In the genomic region with DNA sequence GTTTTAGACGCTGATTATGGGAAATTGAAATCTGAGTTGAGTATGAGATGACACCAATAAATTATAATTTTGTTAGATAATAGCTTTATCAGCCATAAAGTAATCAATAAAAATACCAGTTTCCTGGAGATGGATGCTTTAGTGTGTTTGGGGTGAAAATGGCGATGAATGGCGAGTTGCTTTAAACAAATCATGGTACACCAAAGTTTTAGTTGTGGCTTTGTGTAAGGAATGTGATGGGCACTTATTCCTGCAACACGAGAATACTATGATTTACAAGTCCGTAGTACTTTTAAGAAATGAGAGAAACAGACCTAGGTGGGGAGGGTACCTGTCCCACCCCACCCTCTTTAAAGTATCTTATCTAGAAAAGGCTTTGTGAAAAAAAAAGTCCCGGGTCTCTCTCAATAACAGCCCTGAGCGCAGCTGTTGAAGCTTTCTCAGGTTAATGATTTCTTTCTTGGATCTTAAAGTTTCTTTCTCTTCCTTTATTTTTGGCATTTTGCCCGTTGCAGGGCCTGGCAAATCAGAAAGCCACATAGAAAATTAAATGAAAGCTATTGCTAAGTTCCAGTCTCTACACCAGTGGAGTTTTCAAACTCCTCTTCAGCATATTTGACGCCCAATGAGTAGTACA, we compare ENCODE assay signal across 8 cellular contexts. TPM values are rescaled to one million over a fixed set of nuclear protein-coding genes. Genes with fewer than 3 reads are reported as not detected.
DNase-seq lines count a peak whose midpoint lies in the region; ATAC-seq and TF ChIP-seq lines count a peak whose summit lies in the region.

No MANE protein-coding gene starts in this region.

- H3K9ac ChIP-seq in HCT116 (ENCODE audit: low read length) (peak overlapping the region; percentile 99), skeletal muscle satellite cell (ENCODE audit: low read depth, low read length) (peak overlapping the region; percentile 86)

- TF ChIP-seq POLR2A in HCT116 (IDR thresholded peaks at IDR 0.05; ENCODE audit: borderline replicate concordance, extremely low read depth, insufficient read depth, insufficient read length): no peak
- no peak for TF ChIP-seq POLR2A in GM18505 (IDR thresholded peaks at IDR 0.05; ENCODE audit: borderline replicate concordance, extremely low read depth, insufficient read depth, insufficient read length)

- H3K4me1 Mint-ChIP-seq in T-helper 17 cell: peaks cover 35% of the 10 kb centered on the region

- peaks cover 13% of the 10 kb centered on the region; the same call in 1 of the 2 replicates for H4K20me1 ChIP-seq in HCT116 (ENCODE audit: insufficient read depth)

- peak overlapping the region; percentile 88 for H3K27ac Mint-ChIP-seq in T-helper 17 cell

- H3K4me3 ChIP-seq in HCT116 (replicated peaks in 1 of 2; ENCODE audit: low read depth in 1 of 2, low read length in 2 of 2) (peak overlapping the region; percentile 86 to 96), skeletal muscle satellite cell (ENCODE audit: low read length) (peak overlapping the region; percentile 94)

- peak overlapping the region; percentile 96 for H3K27ac ChIP-seq in C4-2B
- H3K27ac ChIP-seq in HCT116 (ENCODE audit: low read depth, low read length): peak overlapping the region; percentile 80
- H3K27ac ChIP-seq in foreskin keratinocyte: peak overlapping the region; percentile 91

- ATAC-seq in HCT116 (no peak), T-helper 17 cell (no peak), foreskin keratinocyte (no peak), GM18505 (IDR thresholded peaks at IDR 0.05; ENCODE audit: unreplicated experiment) (no peak), GM21447 (IDR thresholded peaks at IDR 0.05; ENCODE audit: unreplicated experiment) (no peak)

- H3K9me3 ChIP-seq in HCT116 (ENCODE audit: control insufficient read depth in 1 of 2, insufficient read depth in 1 of 2, low read depth in 1 of 2, low read length in 2 of 2) (no peaks in the 10 kb centered on the region), T-helper 17 cell (ENCODE audit: control insufficient read depth, low read length, poor library complexity, severe bottlenecking) (no peaks in the 10 kb centered on the region), skeletal muscle satellite cell (replicated peaks; ENCODE audit: low read length) (no peaks in the 10 kb centered on the region)

- H3K4me1 ChIP-seq in HCT116 (ENCODE audit: control insufficient read depth in 1 of 2, insufficient read depth in 2 of 2, low read length in 2 of 2): peaks cover 18 to 45% of the 10 kb centered on the region in 2 experiments; a peak in 3 of 4 replicates
- peaks cover 8% of the 10 kb centered on the region for H3K4me1 ChIP-seq in foreskin keratinocyte
- peaks cover 39% of the 10 kb centered on the region for H3K4me1 ChIP-seq in skeletal muscle satellite cell (ENCODE audit: control insufficient read depth, insufficient read depth, low read length)

- RAD21 ChIA-PET in HCT116 (lab: Charles Lee; ENCODE audit: low non-redundant PET in 1 of 2, low total read pairs in 2 of 2, uncharacterized antibody in 2 of 2, unreplicated experiment in 2 of 2): no interaction called here

- CTCF ChIA-PET in HCT116 (lab: Charles Lee): no interaction called here

- no peak for TF ChIP-seq CTCF in C4-2B (conservative IDR thresholded peaks at IDR 0.05)
- no peak for TF ChIP-seq CTCF in HCT116 (IDR thresholded peaks at IDR 0.05 in 2 of 3, conservative IDR thresholded peaks at IDR 0.05 in 1 of 3; ENCODE audit: borderline replicate concordance in 1 of 3, insufficient read depth in 1 of 3, low read depth in 2 of 3, low read length in 2 of 3)
- TF ChIP-seq CTCF in foreskin keratinocyte (conservative IDR thresholded peaks at IDR 0.05): no peak

- H3K79me2 ChIP-seq in HCT116 (ENCODE audit: insufficient read depth, low read length): peaks cover 50% of the 10 kb centered on the region

- H3K36me3 ChIP-seq in HCT116 (ENCODE audit: control insufficient read depth in 1 of 2, insufficient read depth in 2 of 2, low read length in 2 of 2) (peaks cover 7 to 28% of the 10 kb centered on the region in 2 experiments; a peak in 3 of 4 replicates), skeletal muscle satellite cell (ENCODE audit: insufficient read depth, low read length) (peaks cover 4% of the 10 kb centered on the region)

- no peak overlapping the region for H2AFZ ChIP-seq in HCT116 (ENCODE audit: low read depth, low read length, poor library complexity, severe bottlenecking)

- H3K4me2 ChIP-seq in HCT116 (ENCODE audit: low read length): peak overlapping the region; percentile 88
- H3K4me2 ChIP-seq in skeletal muscle satellite cell (ENCODE audit: low read length): peak overlapping the region; percentile 99

- no peak for DNase-seq in HCT116 (ENCODE audit: low read depth, low spot score)
- no peak for DNase-seq in T-helper 17 cell
- DNase-seq in foreskin keratinocyte: peak in 1 of 2 donors; percentile 40
- DNase-seq in stimulated activated CD4-positive, alpha-beta T cell treated with anti-CD3 and anti-CD28 coated beads, Interleukin-1b, Interleukin-23, amount 100 ng/mL, for 48 hours: no peak

- H3K4me3 Mint-ChIP-seq in T-helper 17 cell: peak overlapping the region; percentile 97

- H3K27me3 ChIP-seq in HCT116 (ENCODE audit: insufficient read depth, low read length) (no peaks in the 10 kb centered on the region), foreskin keratinocyte (no peaks in the 10 kb centered on the region), skeletal muscle satellite cell (ENCODE audit: control insufficient read depth, insufficient read depth, low read length) (no peaks in the 10 kb centered on the region)

- H3K9me2 ChIP-seq in HCT116 (ENCODE audit: insufficient read depth): no peaks in the 10 kb centered on the region

- H3K27me3 Mint-ChIP-seq in T-helper 17 cell: peaks cover 23% of the 10 kb centered on the region

- peaks cover 2% of the 10 kb centered on the region for H3K36me3 Mint-ChIP-seq in T-helper 17 cell (ENCODE audit: low read depth)

- BruUV-seq in HCT116 (replicated peaks; lab: Mats Ljungman, UMichigan): no TSS peak

- intact Hi-C loops in HCT116 (cut with micrococcal nuclease): loop anchor here (2.0 to 10.0 kb wide), 2 partner anchors 184 to 320 kb away; a partner anchor contains a TSS

- POLR2A ChIA-PET in HCT116 (lab: Charles Lee): interaction anchor here (0.6 to 0.8 kb wide), 2 partner anchors 42 to 327 kb away, joined by 3 to 4 read pairs; no protein-coding TSS in a partner anchor

- TF ChIP-seq RAD21 in HCT116 (IDR thresholded peaks at IDR 0.05; ENCODE audit: low read depth): no peak

TF ChIP-seq in HCT116, 20 proteins besides CTCF, POLR2A, EP300 and RAD21:
- TF ChIP-seq POLR2AphosphoS5 (IDR thresholded peaks at IDR 0.05; ENCODE audit: low read depth, low read length) (peak; percentile 59), ZFX (IDR thresholded peaks at IDR 0.05) (no peak)
TF ChIP-seq in HCT116: peak in this region for 1.

RNA-seq across cellular contexts. Expression of a gene that starts 1.5 kb away (rescaled TPM):
- total RNA-seq in HCT116 (2021; ENCODE audit: unreplicated experiment) (330 TPM), T-helper 17 cell (1 to 10 TPM in 1 of 2 donors, under 1 TPM in 1; 0.32 to 1.7 TPM), foreskin keratinocyte (101 and 116 TPM in 2 replicates)
- 205 and 236 TPM in 2 replicates for polyA plus RNA-seq in HCT116 (2012)
- polyA plus RNA-seq in foreskin keratinocyte: 97.0 and 119 TPM in 2 replicates
- total RNA-seq in skeletal muscle satellite cell (2012; rRNA removed): 29.2 and 41.5 TPM in 2 replicates

RNA-seq across cellular contexts. Expression of a gene that starts 40.8 kb away (rescaled TPM):
- 3.7 TPM for total RNA-seq in HCT116 (2021; ENCODE audit: unreplicated experiment)
- polyA plus RNA-seq in HCT116 (2012): 3.0 and 3.3 TPM in 2 replicates
- not detected for total RNA-seq in T-helper 17 cell
- 0.11 and 0.20 TPM in 2 replicates for total RNA-seq in foreskin keratinocyte
- 0.14 and 0.20 TPM in 2 replicates for polyA plus RNA-seq in foreskin keratinocyte
- 0.22 and 0.25 TPM in 2 replicates for total RNA-seq in skeletal muscle satellite cell (2012; rRNA removed)

Comparison
In these comparisons a context has a peak if more than half of its experiments do, and no peak if none do; other contexts are left out.
1. RNA of a gene that starts 1.5 kb away (total RNA-seq): 330 TPM in HCT116 (single experiment) and 101 to 116 TPM in foreskin keratinocyte; 0.32 to 1.7 TPM in T-helper 17 cell; every median in the first group is over 10 times any median in the second.
2. Peak in every context shown above with its lines, with median percentiles within 50 percentile points of each other: H3K27ac ChIP-seq.